In the genomic region with DNA sequence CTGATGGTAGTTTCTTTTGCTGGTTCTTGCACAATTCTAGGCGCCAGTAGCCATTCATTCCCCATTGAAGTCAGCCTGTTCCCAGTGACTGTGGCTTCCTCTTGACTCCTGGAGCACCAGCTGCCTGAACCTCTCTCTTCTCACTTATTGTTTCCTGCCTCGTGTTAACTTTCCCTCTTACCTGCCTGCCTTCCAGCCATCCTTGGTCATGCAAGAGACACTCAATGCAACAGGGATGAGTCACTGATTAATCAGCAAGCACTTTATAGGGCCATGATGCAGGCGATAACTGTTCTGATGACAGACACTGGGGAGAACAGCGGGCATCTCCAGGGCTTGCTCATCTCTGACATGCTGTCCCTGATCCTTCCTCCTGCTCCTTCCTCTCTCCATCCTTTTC, we compare ENCODE assay signal across 20 cellular contexts.
DNase-seq lines count a peak whose midpoint lies in the region; ATAC-seq and TF ChIP-seq lines count a peak whose summit lies in the region.
"Had no signal": no experiment of that assay in that cellular context is flagged by ENCODE, and none has a peak within 500 bp of the region (broad histone marks: within the 10 kb centered on the region; RNA-seq: fewer than 3 reads in every experiment).

No MANE protein-coding gene starts in this region.

- intact Hi-C loops in left colon (cut with DNase I, micrococcal nuclease) = no loop called here

- peak; percentile 41 for DNase-seq in Caki2 (ENCODE audit: low read depth)
- DNase-seq in HPDE6-E6E7 (ENCODE audit: extremely low spot score) = peak; percentile 89
- DNase-seq in left colon = no peak
- no peak for DNase-seq in T-cell
- DNase-seq in activated naive CD4-positive, alpha-beta T cell treated with anti-CD3 and anti-CD28 coated beads, Interleukin-2, amount 10 ng/mL, durations not matched to agents 7 days and 5 days = no peak
- no peak for DNase-seq in NCI-H1694 (lab: John Stamatoyannopoulos, UW)
- no peak for DNase-seq in SIG-M5 treated with dmso at 0.1 percent for 504 hours (lab: John Stamatoyannopoulos, UW; ENCODE audit: unreplicated experiment)
- DNase-seq: activated CD4-positive, alpha-beta T cell treated with anti-CD3 and anti-CD28 coated beads, Interleukin-2, amount 10 ng/mL, durations not matched to agents 24 days and 14 days; activated CD8-positive, alpha-beta memory T cell treated with anti-CD3 and anti-CD28 coated beads, Interleukin-2, amount 50 U/mL, for 48 hours; activated naive CD4-positive, alpha-beta T cell; COR-L47; cortex of kidney; MV-4-11; NCI-H2029 treated with DMSO at 0.1 percent for 48 hours; NCI-H774; nephron progenitor cell; SHP77; stimulated activated CD4-positive, alpha-beta T cell treated with anti-CD3 and anti-CD28 coated beads, Interleukin-15, amount 100 ng/mL, for 24 hours had no signal

- no peaks in the 10 kb centered on the region for H3K4me1 Mint-ChIP-seq in T-cell
- H3K4me1 Mint-ChIP-seq in activated naive CD4-positive, alpha-beta T cell treated with anti-CD3 and anti-CD28 coated beads, Interleukin-2, amount 10 ng/mL, durations not matched to agents 7 days and 5 days = no peaks in the 10 kb centered on the region
- H3K4me1 Mint-ChIP-seq: activated CD4-positive, alpha-beta T cell treated with anti-CD3 and anti-CD28 coated beads, Interleukin-2, amount 10 ng/mL, durations not matched to agents 24 days and 14 days; nephron progenitor cell had no signal

- POLR2A ChIA-PET in T-cell (lab: Charles Lee) = no interaction called here

- no peaks in the 10 kb centered on the region for H3K36me3 Mint-ChIP-seq in T-cell
- no peaks in the 10 kb centered on the region for H3K36me3 Mint-ChIP-seq in activated naive CD4-positive, alpha-beta T cell treated with anti-CD3 and anti-CD28 coated beads, Interleukin-2, amount 10 ng/mL, durations not matched to agents 7 days and 5 days

- peaks cover 5 to 8% (median 6%) of the 10 kb centered on the region in 3 donors for H3K9me3 Mint-ChIP-seq in T-cell
- H3K9me3 Mint-ChIP-seq in activated naive CD4-positive, alpha-beta T cell treated with anti-CD3 and anti-CD28 coated beads, Interleukin-2, amount 10 ng/mL, durations not matched to agents 7 days and 5 days = peaks cover 1% of the 10 kb centered on the region
- H3K9me3 Mint-ChIP-seq: stimulated activated naive CD8-positive, alpha-beta T cell treated with anti-CD3 and anti-CD28 coated beads, Interleukin-15, Interleukin-2, amounts not matched to agents 100 ng/mL and 50 ng/mL, for 24 hours had no signal

- ATAC-seq in SK-N-SH treated with all-trans-retinoic acid at 6 μM for 48 hours (peak; percentile 47), left colon (peak; percentile 58), T-cell (replicated peaks in 1 of 4) (no peak)

- in situ Hi-C loops in Caki2 (cut with HindIII; ENCODE audit: low pct_unique_long_range_greater_than_20kb, low sequenced_read_pairs) = no loop called here

- peaks cover 0 to 3% of the 10 kb centered on the region in 2 donors for H3K27me3 Mint-ChIP-seq in T-cell
- H3K27me3 Mint-ChIP-seq in activated naive CD4-positive, alpha-beta T cell treated with anti-CD3 and anti-CD28 coated beads, Interleukin-2, amount 10 ng/mL, durations not matched to agents 7 days and 5 days = peaks cover 5% of the 10 kb centered on the region
- H3K27me3 Mint-ChIP-seq: stimulated activated naive CD8-positive, alpha-beta T cell treated with anti-CD3 and anti-CD28 coated beads, Interleukin-15, Interleukin-2, amounts not matched to agents 100 ng/mL and 50 ng/mL, for 24 hours had no signal

- CTCF ChIA-PET in T-cell (lab: Charles Lee) = no interaction called here
- CTCF ChIA-PET in activated naive CD4-positive, alpha-beta T cell treated with anti-CD3 and anti-CD28 coated beads, Interleukin-2, amount 10 ng/mL, durations not matched to agents 7 days and 5 days (lab: Charles Lee) = no interaction called here

- no peak overlapping the region for H3K4me3 Mint-ChIP-seq in T-cell
- no peak overlapping the region for H3K4me3 Mint-ChIP-seq in activated naive CD4-positive, alpha-beta T cell treated with anti-CD3 and anti-CD28 coated beads, Interleukin-2, amount 10 ng/mL, durations not matched to agents 7 days and 5 days
- H3K4me3 Mint-ChIP-seq: activated CD4-positive, alpha-beta T cell treated with anti-CD3 and anti-CD28 coated beads, Interleukin-2, amount 10 ng/mL, durations not matched to agents 24 days and 14 days; nephron progenitor cell; stimulated activated naive CD8-positive, alpha-beta T cell treated with anti-CD3 and anti-CD28 coated beads, Interleukin-15, Interleukin-2, amounts not matched to agents 100 ng/mL and 50 ng/mL, for 24 hours had no signal

- H3K27ac Mint-ChIP-seq in T-cell = no peak overlapping the region
- H3K27ac Mint-ChIP-seq in activated naive CD4-positive, alpha-beta T cell treated with anti-CD3 and anti-CD28 coated beads, Interleukin-2, amount 10 ng/mL, durations not matched to agents 7 days and 5 days = no peak overlapping the region
- H3K27ac Mint-ChIP-seq: activated CD4-positive, alpha-beta T cell treated with anti-CD3 and anti-CD28 coated beads, Interleukin-2, amount 10 ng/mL, durations not matched to agents 24 days and 14 days; nephron progenitor cell; stimulated activated naive CD8-positive, alpha-beta T cell treated with anti-CD3 and anti-CD28 coated beads, Interleukin-15, Interleukin-2, amounts not matched to agents 100 ng/mL and 50 ng/mL, for 24 hours had no signal

TF ChIP-seq in SK-N-SH treated with all-trans-retinoic acid at 6 μM for 48 hours, 23 proteins besides CTCF, POLR2A, EP300 and RAD21:
- TF ChIP-seq RARB (CRISPR knock-in tag; IDR thresholded peaks at IDR 0.05) = no peak
- TF ChIP-seq CSRNP3 (CRISPR knock-in tag; IDR thresholded peaks at IDR 0.05) = no peak
- no peak for TF ChIP-seq ZFP3 (CRISPR knock-in tag; IDR thresholded peaks at IDR 0.05)
- no peak for TF ChIP-seq ISL1 (CRISPR knock-in tag; IDR thresholded peaks at IDR 0.05)
- TF ChIP-seq ZNF8 (CRISPR knock-in tag; IDR thresholded peaks at IDR 0.05) = no peak
- TF ChIP-seq PPARA (CRISPR knock-in tag; IDR thresholded peaks at IDR 0.05; ENCODE audit: borderline replicate concordance) = no peak
- no peak for TF ChIP-seq PATZ1 (CRISPR knock-in tag; IDR thresholded peaks at IDR 0.05; ENCODE audit: borderline replicate concordance)
- no peak for TF ChIP-seq ZFP30 (CRISPR knock-in tag; IDR thresholded peaks at IDR 0.05)
- TF ChIP-seq ZNF70 (CRISPR knock-in tag; IDR thresholded peaks at IDR 0.05) = no peak
- TF ChIP-seq BACH2 (CRISPR knock-in tag; IDR thresholded peaks at IDR 0.05; ENCODE audit: borderline replicate concordance) = no peak
TF ChIP-seq in SK-N-SH treated with all-trans-retinoic acid at 6 μM for 48 hours: peak in this region for 0.

Comparison
In these comparisons a context has a peak if more than half of its experiments do, and no peak if none do; other contexts are left out.
1. DNase-seq: peak in Caki2 (single experiment) and HPDE6-E6E7 (single experiment); none in left colon (0 of 2), T-cell (0 of 34), activated naive CD4-positive, alpha-beta T cell treated with anti-CD3 and anti-CD28 coated beads, Interleukin-2, amount 10 ng/mL, durations not matched to agents 7 days and 5 days (single experiment), NCI-H1694 (single experiment) and SIG-M5 treated with dmso at 0.1 percent for 504 hours (single experiment).
2. ATAC-seq: peak in SK-N-SH treated with all-trans-retinoic acid at 6 μM for 48 hours (single experiment) and left colon (single experiment); none in T-cell (0 of 4).